ENCODE assay signal across 26 cellular contexts in genomic region chr17:63754046-63754445, GRCh38.
"Had no signal": no experiment of that assay in that cellular context is flagged by ENCODE, and none has a peak within 500 bp of the region (broad histone marks: within the 10 kb centered on the region; RNA-seq: fewer than 3 reads in every experiment).

No MANE protein-coding gene starts in this region.

- H3K4me1 Mint-ChIP-seq: mesothelial cell of epicardium, nephron progenitor cell, neural progenitor cell had no signal

- H2AFZ ChIP-seq: neural progenitor cell had no signal

- H3K4me2 ChIP-seq: neural progenitor cell, smooth muscle cell had no signal

- H3K9ac ChIP-seq: neural progenitor cell had no signal

- ATAC-seq: natural killer cell; right lobe of liver; stimulated activated naive B cell treated with anti-CD40 and anti-IgM and Interleukin-4, amounts not matched to agents 10 μg/mL and 1 μg/mL and 100 μg/mL, for 72 hours; stimulated activated naive CD8-positive, alpha-beta T cell treated with anti-CD3 and anti-CD28 coated beads, Interleukin-15, Interleukin-2, amounts not matched to agents 100 U/mL and 50 U/mL, for 24 hours; upper lobe of right lung had no signal

- H3K27me3 Mint-ChIP-seq: naive B cell; progenitor cell of endocrine pancreas; stimulated activated naive B cell treated with anti-CD40 and anti-IgM and Interleukin-4, amounts not matched to agents 10 μg/mL and 1 μg/mL and 100 μg/mL, for 72 hours had no signal

- H3K27ac ChIP-seq: left ventricle myocardium inferior, neural progenitor cell, ovary, right atrium auricular region, right lobe of liver, stomach, testis, thyroid gland, transverse colon, upper lobe of right lung had no signal

- FAIRE-seq: urothelium cell line had no signal

- H3K9me3 ChIP-seq: left ventricle myocardium inferior, ovary, right atrium auricular region, right lobe of liver, stomach, testis, thyroid gland, transverse colon, upper lobe of right lung had no signal

- DNase-seq: islet precursor cell; left ventricle myocardium inferior; mesendoderm; naive B cell; natural killer cell; nephron progenitor cell; ovary; right lobe of liver; stimulated activated CD4-positive, alpha-beta T cell treated with anti-CD3 and anti-CD28 coated beads, Interleukin-12 subunit alpha, Interleukin-12 subunit beta, amount 100 ng/mL, for 4 hours; stimulated activated CD4-positive, alpha-beta T cell treated with anti-CD3 and anti-CD28 coated beads, Interleukin-15, amount 100 ng/mL, for 24 hours; stimulated activated CD4-positive, alpha-beta T cell treated with anti-CD3 and anti-CD28 coated beads, Interleukin-2, amount 100 ng/mL, for 24 hours; stimulated activated CD4-positive, alpha-beta T cell treated with anti-CD3 and anti-CD28 coated beads, Interleukin-4, amount 100 ng/mL, for 1 hour; stimulated activated naive B cell treated with anti-CD40 and anti-IgM and Interleukin-4, amounts not matched to agents 10 μg/mL and 1 μg/mL and 100 μg/mL, for 72 hours; stimulated activated naive CD8-positive, alpha-beta T cell treated with anti-CD3 and anti-CD28 coated beads, Interleukin-15, Interleukin-2, amounts not matched to agents 100 U/mL and 50 U/mL, for 24 hours; stomach; testis; thyroid gland; transverse colon; upper lobe of right lung had no signal

- H3K36me3 ChIP-seq: ovary had no signal

- H3K27me3 ChIP-seq: neural progenitor cell, ovary, right atrium auricular region, right lobe of liver, stomach, testis, thyroid gland, transverse colon, upper lobe of right lung had no signal

- H3K4me3 Mint-ChIP-seq: mesothelial cell of epicardium; natural killer cell; nephron progenitor cell; neural progenitor cell; stimulated activated naive B cell treated with anti-CD40 and anti-IgM and Interleukin-4, amounts not matched to agents 10 μg/mL and 1 μg/mL and 100 μg/mL, for 72 hours had no signal

- H3K4me3 ChIP-seq: left ventricle myocardium inferior, lung, neural progenitor cell, ovary, right atrium auricular region, right lobe of liver, smooth muscle cell, stomach, testis, thyroid gland, transverse colon, upper lobe of right lung had no signal

- H3K4me1 ChIP-seq: left ventricle myocardium inferior, neural progenitor cell, right atrium auricular region, testis, transverse colon, upper lobe of right lung had no signal

- H3K27ac Mint-ChIP-seq: mesothelial cell of epicardium; nephron progenitor cell; neural progenitor cell; progenitor cell of endocrine pancreas; stimulated activated naive B cell treated with anti-CD40 and anti-IgM and Interleukin-4, amounts not matched to agents 10 μg/mL and 1 μg/mL and 100 μg/mL, for 72 hours had no signal

- H3K9me3 Mint-ChIP-seq: mesothelial cell of epicardium; naive B cell; natural killer cell; nephron progenitor cell; neural progenitor cell; stimulated activated naive B cell treated with anti-CD40 and anti-IgM and Interleukin-4, amounts not matched to agents 10 μg/mL and 1 μg/mL and 100 μg/mL, for 72 hours had no signal
